In the genomic region with DNA sequence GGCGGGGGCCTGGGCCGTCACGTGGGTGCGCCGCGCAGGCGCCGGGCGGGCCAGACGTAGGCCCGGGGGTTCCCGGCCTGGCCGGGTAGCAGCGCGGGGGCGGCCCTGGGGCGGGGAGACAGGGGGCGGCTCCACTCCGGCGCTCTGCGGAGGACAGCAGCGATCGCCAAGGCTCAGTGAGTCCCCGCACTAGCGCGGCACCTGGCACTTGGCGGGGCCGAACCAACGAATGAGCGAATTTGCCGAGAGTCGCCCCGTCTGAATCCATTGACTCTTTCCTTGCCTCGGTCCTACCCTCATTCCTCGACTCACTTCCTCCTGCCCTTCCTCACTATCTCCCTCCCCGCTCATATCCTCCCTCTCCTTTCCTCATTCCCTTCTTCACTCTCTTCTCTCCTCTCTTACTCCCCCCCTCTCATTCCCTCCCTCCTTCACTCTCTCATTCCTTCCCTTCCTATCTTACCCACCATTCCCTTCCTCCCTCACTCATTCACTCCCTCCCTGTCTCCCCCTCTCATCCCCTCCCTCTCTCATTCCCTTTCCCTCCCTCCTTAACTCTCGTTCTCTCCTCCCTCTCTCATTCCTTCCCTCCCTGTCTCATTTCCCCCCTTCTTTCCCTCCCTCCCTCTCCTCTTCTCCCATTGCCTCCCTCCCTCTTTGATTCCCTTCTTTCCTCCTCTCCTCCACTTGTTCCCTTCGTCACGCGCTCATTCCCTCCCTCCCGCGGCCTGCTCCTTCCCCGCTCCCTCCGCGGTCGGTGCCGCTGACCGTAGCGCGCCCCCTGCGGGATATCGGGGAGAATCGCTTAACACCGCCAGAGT, we compare ENCODE assay signal across 2 cellular contexts.
A peak's percentile ranks its signal among the peaks of the same experiment; 100 is the strongest.
TF ChIP-seq lines count a peak whose summit lies in the region.

No MANE protein-coding gene starts in this region.

TF ChIP-seq in HCT116, 20 proteins besides CTCF, POLR2A, EP300 and RAD21 (continued from another document):
- peak; percentile 9 for TF ChIP-seq YY1 (IDR thresholded peaks at IDR 0.05; ENCODE audit: extremely low read depth, insufficient replicate concordance, low read depth, low read length)
- peak; percentile 92 for TF ChIP-seq EGR1 (IDR thresholded peaks at IDR 0.05; ENCODE audit: low read depth)
- TF ChIP-seq ZFX (IDR thresholded peaks at IDR 0.05) = 0 out of 2 replicates have a peak, but pooled peaks have one; percentile 2
- TF ChIP-seq, protein P1, sequence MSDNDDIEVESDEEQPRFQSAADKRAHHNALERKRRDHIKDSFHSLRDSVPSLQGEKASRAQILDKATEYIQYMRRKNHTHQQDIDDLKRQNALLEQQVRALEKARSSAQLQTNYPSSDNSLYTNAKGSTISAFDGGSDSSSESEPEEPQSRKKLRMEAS (IDR thresholded peaks at IDR 0.05) = peak; percentile 84
- TF ChIP-seq SIN3A (IDR thresholded peaks at IDR 0.05; ENCODE audit: low read depth) = peak; percentile 44
- TF ChIP-seq SP1 (IDR thresholded peaks at IDR 0.05; ENCODE audit: low read depth) = no peak
- no peak for TF ChIP-seq ZNF274 (IDR thresholded peaks at IDR 0.05; ENCODE audit: low read depth, low read length)
- TF ChIP-seq TCF7L2 (IDR thresholded peaks at IDR 0.05; ENCODE audit: borderline replicate concordance, extremely low read depth, insufficient read depth, insufficient read length) = peak; percentile 3
- TF ChIP-seq POLR2AphosphoS5 (IDR thresholded peaks at IDR 0.05; ENCODE audit: low read depth, low read length) = peak; percentile 88

TF ChIP-seq in SK-N-SH, 30 proteins besides CTCF, POLR2A, EP300 and RAD21 (continued from another document):
- TF ChIP-seq, protein P1 (IDR thresholded peaks at IDR 0.05; ENCODE audit: low read depth) = peak; percentile 90
- TF ChIP-seq, protein P2, sequence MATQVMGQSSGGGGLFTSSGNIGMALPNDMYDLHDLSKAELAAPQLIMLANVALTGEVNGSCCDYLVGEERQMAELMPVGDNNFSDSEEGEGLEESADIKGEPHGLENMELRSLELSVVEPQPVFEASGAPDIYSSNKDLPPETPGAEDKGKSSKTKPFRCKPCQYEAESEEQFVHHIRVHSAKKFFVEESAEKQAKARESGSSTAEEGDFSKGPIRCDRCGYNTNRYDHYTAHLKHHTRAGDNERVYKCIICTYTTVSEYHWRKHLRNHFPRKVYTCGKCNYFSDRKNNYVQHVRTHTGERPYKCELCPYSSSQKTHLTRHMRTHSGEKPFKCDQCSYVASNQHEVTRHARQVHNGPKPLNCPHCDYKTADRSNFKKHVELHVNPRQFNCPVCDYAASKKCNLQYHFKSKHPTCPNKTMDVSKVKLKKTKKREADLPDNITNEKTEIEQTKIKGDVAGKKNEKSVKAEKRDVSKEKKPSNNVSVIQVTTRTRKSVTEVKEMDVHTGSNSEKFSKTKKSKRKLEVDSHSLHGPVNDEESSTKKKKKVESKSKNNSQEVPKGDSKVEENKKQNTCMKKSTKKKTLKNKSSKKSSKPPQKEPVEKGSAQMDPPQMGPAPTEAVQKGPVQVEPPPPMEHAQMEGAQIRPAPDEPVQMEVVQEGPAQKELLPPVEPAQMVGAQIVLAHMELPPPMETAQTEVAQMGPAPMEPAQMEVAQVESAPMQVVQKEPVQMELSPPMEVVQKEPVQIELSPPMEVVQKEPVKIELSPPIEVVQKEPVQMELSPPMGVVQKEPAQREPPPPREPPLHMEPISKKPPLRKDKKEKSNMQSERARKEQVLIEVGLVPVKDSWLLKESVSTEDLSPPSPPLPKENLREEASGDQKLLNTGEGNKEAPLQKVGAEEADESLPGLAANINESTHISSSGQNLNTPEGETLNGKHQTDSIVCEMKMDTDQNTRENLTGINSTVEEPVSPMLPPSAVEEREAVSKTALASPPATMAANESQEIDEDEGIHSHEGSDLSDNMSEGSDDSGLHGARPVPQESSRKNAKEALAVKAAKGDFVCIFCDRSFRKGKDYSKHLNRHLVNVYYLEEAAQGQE (IDR thresholded peaks at IDR 0.05; ENCODE audit: low read depth, low read length) = no peak
- TF ChIP-seq POLR2AphosphoS5 (IDR thresholded peaks at IDR 0.05; ENCODE audit: low read depth, low read length) (peak; percentile 33; the same call in 1 of the 2 replicates), NFIC (IDR thresholded peaks at IDR 0.05; ENCODE audit: borderline replicate concordance) (no peak), JUND (IDR thresholded peaks at IDR 0.05) (no peak), MXI1 (IDR thresholded peaks at IDR 0.05; ENCODE audit: low read depth, low read length) (peak; percentile 57; the same call in 1 of the 2 replicates), FOXM1 (IDR thresholded peaks at IDR 0.05; ENCODE audit: low read depth) (no peak), TEAD4 (IDR thresholded peaks at IDR 0.05; ENCODE audit: borderline replicate concordance, insufficient read depth) (no peak), TCF12 (IDR thresholded peaks at IDR 0.05) (no peak; the same call in 1 of the 2 replicates), EZH2phosphoT487 (IDR thresholded peaks at IDR 0.05; ENCODE audit: borderline replicate concordance, low read depth) (no peak), YY1 (IDR thresholded peaks at IDR 0.05; ENCODE audit: low read depth) (no peak; the same call in 1 of the 2 replicates), GATA2 (CRISPR knock-in tag; IDR thresholded peaks at IDR 0.05) (no peak), ELF1 (IDR thresholded peaks at IDR 0.05) (no peak), RFX5 (IDR thresholded peaks at IDR 0.05; ENCODE audit: low read length) (no peak), CHD2 (IDR thresholded peaks at IDR 0.05; ENCODE audit: low read length, partially characterized antibody) (peak; percentile 54), FOSL2 (IDR thresholded peaks at IDR 0.05; ENCODE audit: borderline replicate concordance, low read depth) (no peak), TAF1 (IDR thresholded peaks at IDR 0.05; ENCODE audit: borderline replicate concordance, low read depth, low read length) (peak; percentile 59; the same call in 1 of the 2 replicates), RCOR1 (IDR thresholded peaks at IDR 0.05; ENCODE audit: low read length) (peak; percentile 62), NRF1 (IDR thresholded peaks at IDR 0.05; ENCODE audit: low read depth, low read length) (peak; percentile 82), RXRA (IDR thresholded peaks at IDR 0.05; ENCODE audit: borderline replicate concordance, low read depth) (no peak), FOXJ3 (CRISPR knock-in tag; IDR thresholded peaks at IDR 0.05) (no peak), SIN3A (IDR thresholded peaks at IDR 0.05; ENCODE audit: borderline replicate concordance, low read depth, low read length) (peak; percentile 66; the same call in 1 of the 2 replicates), SMC3 (IDR thresholded peaks at IDR 0.05; ENCODE audit: low read depth, low read length) (peak; percentile 70), MEF2A (IDR thresholded peaks at IDR 0.05; ENCODE audit: borderline replicate concordance, low read depth) (no peak)
- TF ChIP-seq, protein P3, sequence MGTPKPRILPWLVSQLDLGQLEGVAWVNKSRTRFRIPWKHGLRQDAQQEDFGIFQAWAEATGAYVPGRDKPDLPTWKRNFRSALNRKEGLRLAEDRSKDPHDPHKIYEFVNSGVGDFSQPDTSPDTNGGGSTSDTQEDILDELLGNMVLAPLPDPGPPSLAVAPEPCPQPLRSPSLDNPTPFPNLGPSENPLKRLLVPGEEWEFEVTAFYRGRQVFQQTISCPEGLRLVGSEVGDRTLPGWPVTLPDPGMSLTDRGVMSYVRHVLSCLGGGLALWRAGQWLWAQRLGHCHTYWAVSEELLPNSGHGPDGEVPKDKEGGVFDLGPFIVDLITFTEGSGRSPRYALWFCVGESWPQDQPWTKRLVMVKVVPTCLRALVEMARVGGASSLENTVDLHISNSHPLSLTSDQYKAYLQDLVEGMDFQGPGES (IDR thresholded peaks at IDR 0.05; ENCODE audit: low read depth, low read length) = no peak
- TF ChIP-seq, protein P4, sequence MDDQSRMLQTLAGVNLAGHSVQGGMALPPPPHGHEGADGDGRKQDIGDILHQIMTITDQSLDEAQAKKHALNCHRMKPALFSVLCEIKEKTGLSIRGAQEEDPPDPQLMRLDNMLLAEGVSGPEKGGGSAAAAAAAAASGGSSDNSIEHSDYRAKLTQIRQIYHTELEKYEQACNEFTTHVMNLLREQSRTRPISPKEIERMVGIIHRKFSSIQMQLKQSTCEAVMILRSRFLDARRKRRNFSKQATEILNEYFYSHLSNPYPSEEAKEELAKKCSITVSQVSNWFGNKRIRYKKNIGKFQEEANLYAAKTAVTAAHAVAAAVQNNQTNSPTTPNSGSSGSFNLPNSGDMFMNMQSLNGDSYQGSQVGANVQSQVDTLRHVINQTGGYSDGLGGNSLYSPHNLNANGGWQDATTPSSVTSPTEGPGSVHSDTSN (IDR thresholded peaks at IDR 0.05) = no peak
- TF ChIP-seq, protein P5, sequence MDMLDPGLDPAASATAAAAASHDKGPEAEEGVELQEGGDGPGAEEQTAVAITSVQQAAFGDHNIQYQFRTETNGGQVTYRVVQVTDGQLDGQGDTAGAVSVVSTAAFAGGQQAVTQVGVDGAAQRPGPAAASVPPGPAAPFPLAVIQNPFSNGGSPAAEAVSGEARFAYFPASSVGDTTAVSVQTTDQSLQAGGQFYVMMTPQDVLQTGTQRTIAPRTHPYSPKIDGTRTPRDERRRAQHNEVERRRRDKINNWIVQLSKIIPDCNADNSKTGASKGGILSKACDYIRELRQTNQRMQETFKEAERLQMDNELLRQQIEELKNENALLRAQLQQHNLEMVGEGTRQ (IDR thresholded peaks at IDR 0.05; ENCODE audit: borderline replicate concordance, low read depth, low read length) = peak; percentile 77
- TF ChIP-seq, protein P6, sequence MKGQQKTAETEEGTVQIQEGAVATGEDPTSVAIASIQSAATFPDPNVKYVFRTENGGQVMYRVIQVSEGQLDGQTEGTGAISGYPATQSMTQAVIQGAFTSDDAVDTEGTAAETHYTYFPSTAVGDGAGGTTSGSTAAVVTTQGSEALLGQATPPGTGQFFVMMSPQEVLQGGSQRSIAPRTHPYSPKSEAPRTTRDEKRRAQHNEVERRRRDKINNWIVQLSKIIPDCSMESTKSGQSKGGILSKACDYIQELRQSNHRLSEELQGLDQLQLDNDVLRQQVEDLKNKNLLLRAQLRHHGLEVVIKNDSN (IDR thresholded peaks at IDR 0.05; ENCODE audit: borderline replicate concordance, low read depth) = peak; percentile 87
- TF ChIP-seq, protein P7, sequence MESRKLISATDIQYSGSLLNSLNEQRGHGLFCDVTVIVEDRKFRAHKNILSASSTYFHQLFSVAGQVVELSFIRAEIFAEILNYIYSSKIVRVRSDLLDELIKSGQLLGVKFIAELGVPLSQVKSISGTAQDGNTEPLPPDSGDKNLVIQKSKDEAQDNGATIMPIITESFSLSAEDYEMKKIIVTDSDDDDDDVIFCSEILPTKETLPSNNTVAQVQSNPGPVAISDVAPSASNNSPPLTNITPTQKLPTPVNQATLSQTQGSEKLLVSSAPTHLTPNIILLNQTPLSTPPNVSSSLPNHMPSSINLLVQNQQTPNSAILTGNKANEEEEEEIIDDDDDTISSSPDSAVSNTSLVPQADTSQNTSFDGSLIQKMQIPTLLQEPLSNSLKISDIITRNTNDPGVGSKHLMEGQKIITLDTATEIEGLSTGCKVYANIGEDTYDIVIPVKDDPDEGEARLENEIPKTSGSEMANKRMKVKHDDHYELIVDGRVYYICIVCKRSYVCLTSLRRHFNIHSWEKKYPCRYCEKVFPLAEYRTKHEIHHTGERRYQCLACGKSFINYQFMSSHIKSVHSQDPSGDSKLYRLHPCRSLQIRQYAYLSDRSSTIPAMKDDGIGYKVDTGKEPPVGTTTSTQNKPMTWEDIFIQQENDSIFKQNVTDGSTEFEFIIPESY (IDR thresholded peaks at IDR 0.05; ENCODE audit: borderline replicate concordance, low read depth) = no peak
